20 cellular contexts compared by ENCODE assay signal in the genomic region with DNA sequence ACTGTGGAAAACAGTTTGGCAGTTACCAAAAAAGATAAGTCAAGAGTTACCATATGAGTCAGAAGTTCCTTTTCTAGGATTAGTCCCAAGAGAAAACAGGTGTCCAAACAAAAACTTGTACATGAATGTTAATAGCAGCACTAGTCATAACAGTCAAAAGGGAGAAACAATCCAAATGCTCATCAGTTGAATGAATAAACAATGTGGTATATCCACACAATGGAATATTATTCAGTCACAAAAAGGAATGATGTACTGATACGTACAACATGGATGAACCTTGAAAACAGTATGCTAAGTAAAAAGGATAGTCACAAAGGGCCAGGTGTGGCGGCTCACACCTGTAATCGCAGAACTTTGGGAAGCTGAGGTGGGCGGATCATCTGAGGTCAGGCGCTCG. TPM values are rescaled to one million over a fixed set of nuclear protein-coding genes. Genes with fewer than 3 reads are reported as not detected.
DNase-seq lines count a peak whose midpoint lies in the region; ATAC-seq, FAIRE-seq and TF ChIP-seq lines count a peak whose summit lies in the region.
"Had no signal": no experiment of that assay in that cellular context is flagged by ENCODE, and none has a peak within 500 bp of the region (broad histone marks: within the 10 kb centered on the region; RNA-seq: fewer than 3 reads in every experiment).

No MANE protein-coding gene starts in this region.

- H3K9me3 ChIP-seq in aorta (ENCODE audit: control insufficient read depth, low read length), result peaks cover 3% of the 10 kb centered on the region
- H3K9me3 ChIP-seq: BE2C had no signal

- peaks cover 3% of the 10 kb centered on the region in 2 donors for H3K36me3 ChIP-seq in aorta (ENCODE audit: control insufficient read depth in 1 of 2, insufficient read depth in 2 of 2, low read length in 1 of 2)

- peak; percentile 33 for FAIRE-seq in GM12892 (lab: Jason Lieb, UNC)
- FAIRE-seq: A204.1, G401.6, GM12891, H1 had no signal

- DNase-seq in GM12892 (ENCODE audit: insufficient read length) (no peak), LHCN-M2 (ENCODE audit: low read depth) (peak; percentile 78), endothelial cell (ENCODE audit: low spot score) (no peak), GOT3 (lab: John Stamatoyannopoulos, UW) (no peak), mesothelial cell of epicardium (ENCODE audit: low spot score in 2 of 2, unreplicated experiment in 2 of 2) (no peak), aorta (no peak)
- DNase-seq: ACHN; BE2C; C1 segment of cervical spinal cord; CD4-positive, CD25-positive, alpha-beta regulatory T cell; CD8-positive, alpha-beta memory T cell; COR-L47; HCEC 1CT; KG1 had no signal

- H3K27ac ChIP-seq in aorta (ENCODE audit: low read depth in 1 of 2, low read length in 2 of 2), result no peak overlapping the region
- H3K27ac ChIP-seq: HL-60 had no signal

- H3K4me3 Mint-ChIP-seq in endothelial cell (ENCODE audit: unreplicated experiment), result peak overlapping the region; percentile 79
- H3K4me3 Mint-ChIP-seq in mesothelial cell of epicardium, result no peak overlapping the region
- H3K4me3 Mint-ChIP-seq: CD4-positive, CD25-positive, alpha-beta regulatory T cell had no signal

- H3K27ac Mint-ChIP-seq in endothelial cell (ENCODE audit: unreplicated experiment) (no peak overlapping the region), mesothelial cell of epicardium (no peak overlapping the region)
- H3K27ac Mint-ChIP-seq: IgD-negative memory B cell had no signal

- 96 to 99% methylated on average over 6 of the region's 6 CpGs for WGBS in aorta, 2 donors

- H3K4me1 ChIP-seq in aorta (ENCODE audit: control insufficient read depth in 1 of 2, insufficient read depth in 2 of 2, low read length in 2 of 2), result no peaks in the 10 kb centered on the region
- H3K4me1 ChIP-seq: BE2C had no signal

- H3K27me3 Mint-ChIP-seq in endothelial cell (ENCODE audit: unreplicated experiment) (peaks cover 1% of the 10 kb centered on the region), mesothelial cell of epicardium (ENCODE audit: low read depth) (no peaks in the 10 kb centered on the region)
- H3K27me3 Mint-ChIP-seq: CD4-positive, CD25-positive, alpha-beta regulatory T cell; CD8-positive, alpha-beta memory T cell; IgD-negative memory B cell had no signal

- H3K4me3 ChIP-seq in aorta (ENCODE audit: low read length in 2 of 2), result no peak overlapping the region

- ATAC-seq in aorta (ENCODE audit: low FRiP score), result no peak

- H3K4me1 Mint-ChIP-seq in endothelial cell (ENCODE audit: unreplicated experiment), result no peaks in the 10 kb centered on the region
- no peaks in the 10 kb centered on the region for H3K4me1 Mint-ChIP-seq in mesothelial cell of epicardium

- TF ChIP-seq POLR2A in GM12892 (IDR thresholded peaks at IDR 0.05; ENCODE audit: low read depth, low read length), result no peak

- TF ChIP-seq CTCF in endothelial cell (IDR thresholded peaks at IDR 0.05; ENCODE audit: unreplicated experiment), result no peak
- TF ChIP-seq CTCF in mesothelial cell of epicardium (IDR thresholded peaks at IDR 0.05; ENCODE audit: unreplicated experiment), result no peak

- intact Hi-C loops in aorta (cut with DNase I), result loop anchor here in 1 of 2 donors (10.0 kb wide), 1 partner anchor 85 kb away; no protein-coding TSS in a partner anchor

- peaks cover 28% of the 10 kb centered on the region for H3K9me3 Mint-ChIP-seq in endothelial cell (ENCODE audit: unreplicated experiment)
- H3K9me3 Mint-ChIP-seq in mesothelial cell of epicardium, result peaks cover 69% of the 10 kb centered on the region

- H3K36me3 Mint-ChIP-seq in endothelial cell (ENCODE audit: low read depth, unreplicated experiment) (peaks cover 94% of the 10 kb centered on the region), mesothelial cell of epicardium (peaks cover 90% of the 10 kb centered on the region)

- no peaks in the 10 kb centered on the region for H3K27me3 ChIP-seq in aorta (ENCODE audit: control insufficient read depth in 1 of 2, insufficient read depth in 2 of 2, low read length in 1 of 2)
- H3K27me3 ChIP-seq: BE2C had no signal

RNA-seq across cellular contexts. Expression of a gene that starts 7.9 kb away (rescaled TPM):
- polyA plus RNA-seq in GM12892 (2012; ENCODE audit: missing spikeins), result 6.0 TPM
- total RNA-seq in LHCN-M2 (2014; rRNA removed), result 16.0 and 17.9 TPM in 2 replicates
- 3.7 TPM for polyA plus RNA-seq in LHCN-M2 (2012)
- total RNA-seq in endothelial cell (ENCODE audit: unreplicated experiment), result 17.6 TPM
- total RNA-seq in mesothelial cell of epicardium, result 12.1 to 14.9 TPM (median 13.3 TPM) in 3 replicates
- 10 to 100 TPM; 10.6 to 15.8 TPM for total RNA-seq in aorta
- polyA plus RNA-seq in aorta, result 1 to 10 TPM; 3.5 to 4.1 TPM
